Comparison of ENCODE assay signal across 11 cellular contexts in the genomic region with DNA sequence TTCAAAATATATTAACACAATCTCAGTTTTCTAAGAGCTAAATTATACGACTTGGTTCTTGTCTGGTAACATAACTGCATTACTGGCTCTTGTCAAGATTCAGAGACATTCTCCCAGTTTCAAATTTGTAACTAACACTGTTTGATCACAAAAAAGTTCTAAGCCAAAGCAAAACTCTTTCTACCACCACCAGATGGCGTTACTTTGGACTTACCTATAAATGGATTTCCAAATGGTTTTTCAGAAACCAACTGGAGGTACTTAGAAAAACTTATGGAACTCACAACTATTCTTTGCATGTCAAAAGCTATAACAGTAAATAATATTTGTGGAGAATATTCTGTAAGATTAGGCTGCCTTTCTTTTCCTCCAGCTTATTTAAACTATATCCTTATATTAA. TPM values are rescaled to one million over a fixed set of nuclear protein-coding genes. Genes with fewer than 3 reads are reported as not detected.
DNase-seq lines count a peak whose midpoint lies in the region; ATAC-seq and TF ChIP-seq lines count a peak whose summit lies in the region.
"Had no signal": no experiment of that assay in that cellular context is flagged by ENCODE, and none has a peak within 500 bp of the region (broad histone marks: within the 10 kb centered on the region; RNA-seq: fewer than 3 reads in every experiment).

No MANE protein-coding gene starts in this region.

- H3K9me3 Mint-ChIP-seq in HFFc6 = peaks cover 10% of the 10 kb centered on the region; the same call in 1 of the 2 replicates

- H3K36me3 Mint-ChIP-seq in HFFc6 (ENCODE audit: low read depth) = no peaks in the 10 kb centered on the region

- no peak for TF ChIP-seq EP300 in upper lobe of left lung (IDR thresholded peaks at IDR 0.05)

- no peak overlapping the region for H3K4me2 ChIP-seq in DOHH2 (ENCODE audit: low read length)

- WGBS in upper lobe of left lung, 2 donors = 51 to 60% methylated on average over 2 of the region's 2 CpGs

- H3K9me3 ChIP-seq in DOHH2 (ENCODE audit: control insufficient read depth, insufficient read depth, low read length) (no peaks in the 10 kb centered on the region), upper lobe of left lung (peaks cover 0 to 3% (median 0%) of the 10 kb centered on the region in 4 donors)
- H3K9me3 ChIP-seq: sigmoid colon had no signal

- no peak overlapping the region for H3K4me3 Mint-ChIP-seq in HFFc6

- H3K79me2 ChIP-seq in DOHH2 (ENCODE audit: control insufficient read depth, low read length) = no peaks in the 10 kb centered on the region

- ATAC-seq in GM19023 (IDR thresholded peaks at IDR 0.05; ENCODE audit: unreplicated experiment) (no peak), upper lobe of left lung (ENCODE audit: low FRiP score in 2 of 2) (no peak)

- H3K9me2 ChIP-seq in DOHH2 (replicated peaks; ENCODE audit: control insufficient read depth, low read length) = no peaks in the 10 kb centered on the region

- no peaks in the 10 kb centered on the region for H3K27me3 ChIP-seq in DOHH2 (ENCODE audit: control insufficient read depth, low read length)
- no peaks in the 10 kb centered on the region for H3K27me3 ChIP-seq in upper lobe of left lung
- H3K27me3 ChIP-seq: sigmoid colon had no signal

- H3K4me1 Mint-ChIP-seq in HFFc6 (ENCODE audit: low read depth) = no peaks in the 10 kb centered on the region

- no peak overlapping the region for H3K27ac Mint-ChIP-seq in HFFc6

- H3K27me3 Mint-ChIP-seq in HFFc6 (ENCODE audit: insufficient read depth) = no peaks in the 10 kb centered on the region

- H4K20me1 ChIP-seq in DOHH2 (ENCODE audit: control insufficient read depth, insufficient read depth, low read depth, low read length) = no peaks in the 10 kb centered on the region

- H3K27ac ChIP-seq in DOHH2 (ENCODE audit: low read depth, low read length) = no peak overlapping the region
- H3K27ac ChIP-seq in VCaP = no peak overlapping the region
- no peak overlapping the region for H3K27ac ChIP-seq in upper lobe of left lung
- H3K27ac ChIP-seq: sigmoid colon had no signal

- H3K36me3 ChIP-seq in DOHH2 (ENCODE audit: control insufficient read depth, low read length) = no peaks in the 10 kb centered on the region
- no peaks in the 10 kb centered on the region for H3K36me3 ChIP-seq in upper lobe of left lung
- H3K36me3 ChIP-seq: sigmoid colon had no signal

- H3K4me1 ChIP-seq in DOHH2 (ENCODE audit: control insufficient read depth, low read length) (no peaks in the 10 kb centered on the region), upper lobe of left lung (no peaks in the 10 kb centered on the region)
- H3K4me1 ChIP-seq: sigmoid colon had no signal

- DNase-seq in HFFc6 = peak; percentile 11
- DNase-seq in iris pigment epithelial cell (ENCODE audit: low read depth) = peak; percentile 36
- DNase-seq in upper lobe of left lung = no peak
- no peak for DNase-seq in foreskin melanocyte
- DNase-seq in NK-92 (lab: John Stamatoyannopoulos, UW; ENCODE audit: unreplicated experiment) = no peak
- DNase-seq: activated CD4-positive, alpha-beta T cell treated with anti-CD3 and anti-CD28 coated beads, Interleukin-2, amount 50 U/mL, for 48 hours; aorta; sigmoid colon had no signal

- H3F3A ChIP-seq in DOHH2 (ENCODE audit: control insufficient read depth, insufficient read depth) = no peaks in the 10 kb centered on the region

- no peak for TF ChIP-seq POLR2A in upper lobe of left lung (IDR thresholded peaks at IDR 0.05)

- TF ChIP-seq CTCF in DOHH2 (IDR thresholded peaks at IDR 0.05; ENCODE audit: low read depth, low read length, poor library complexity, severe bottlenecking) (peak; percentile 55), HFFc6 (IDR thresholded peaks at IDR 0.05) (peak; percentile 64), VCaP (conservative IDR thresholded peaks at IDR 0.05) (peak; percentile 58), upper lobe of left lung (IDR thresholded peaks at IDR 0.05) (no peak)

- no peak overlapping the region for H3K4me3 ChIP-seq in DOHH2 (ENCODE audit: low read length)
- no peak overlapping the region for H3K4me3 ChIP-seq in upper lobe of left lung
- H3K4me3 ChIP-seq: sigmoid colon had no signal

RNA-seq across cellular contexts. Expression of gene GFRAL, which starts 34.2 kb away (rescaled TPM):
- not detected for total RNA-seq in HFFc6 (2021; fragmentation: NEBNext Ultra II Directional; extraction: Animal tissue kit (Norgen Biotek cat#: 25700))
- not detected for total RNA-seq in upper lobe of left lung
- total RNA-seq: aorta, sigmoid colon had no signal

Comparison
In these comparisons a context has a peak if more than half of its experiments do, and no peak if none do; other contexts are left out.
1. CTCF ChIP-seq: peak in DOHH2 (single experiment), HFFc6 (single experiment) and VCaP (single experiment); none in upper lobe of left lung (0 of 6).
2. DNase-seq: peak in HFFc6 (single experiment) and iris pigment epithelial cell (single experiment); none in upper lobe of left lung (0 of 2), foreskin melanocyte (single experiment) and NK-92 (single experiment).